Comparison of ENCODE assay signal across 8 cellular contexts in genomic region chr12:124745891-124746570, GRCh38.
A peak's percentile ranks its signal among the peaks of the same experiment; 100 is the strongest.
DNase-seq lines count a peak whose midpoint lies in the region; ATAC-seq, FAIRE-seq and TF ChIP-seq lines count a peak whose summit lies in the region.

No MANE protein-coding gene starts in this region.

- H3K27me3 ChIP-seq in smooth muscle cell (ENCODE audit: low read depth): no peaks in the 10 kb centered on the region

- H3K9me3 ChIP-seq in kidney (ENCODE audit: control insufficient read depth in 1 of 2, low read length in 2 of 2) (no peaks in the 10 kb centered on the region), smooth muscle cell (replicated peaks; ENCODE audit: low read depth) (no peaks in the 10 kb centered on the region)

- H3K4me1 ChIP-seq in kidney (ENCODE audit: control insufficient read depth in 1 of 2, insufficient read depth in 1 of 2, low read depth in 1 of 2, low read length in 2 of 2) (peaks cover 30 to 31% of the 10 kb centered on the region in 2 donors), smooth muscle cell (ENCODE audit: low read depth) (peaks cover 3% of the 10 kb centered on the region)

- 9% methylated on average over 24 of the region's 25 CpGs for WGBS in smooth muscle cell (ENCODE audit: low lambda C conversion rate)

- H3K4me3 ChIP-seq in choroid plexus epithelial cell (ENCODE audit: low read depth, low read length): peak overlapping the region; percentile 13
- H3K4me3 ChIP-seq in kidney (ENCODE audit: low read length in 2 of 2): no peak overlapping the region
- no peak overlapping the region for H3K4me3 ChIP-seq in smooth muscle cell

- DNase-seq in DMS79 (lab: John Stamatoyannopoulos, UW) (peak; percentile 47), LoVo (ENCODE audit: low spot score) (peak; percentile 89), RKO (ENCODE audit: low spot score) (peak; percentile 75), choroid plexus epithelial cell (ENCODE audit: low read depth) (peak; percentile 90), kidney (peak; percentile 98), smooth muscle cell (lab: John Stamatoyannopoulos, UW; ENCODE audit: unreplicated experiment) (peak; percentile 32)

- H3K27ac ChIP-seq in kidney (ENCODE audit: low read depth in 2 of 2, low read length in 2 of 2) (peak overlapping the region; percentile 84 to 95), smooth muscle cell (ENCODE audit: low read depth) (peak overlapping the region; percentile 72)

- peak overlapping the region; percentile 20 for H3K4me2 ChIP-seq in smooth muscle cell

- peaks cover 38% of the 10 kb centered on the region for H3F3A ChIP-seq in smooth muscle cell (ENCODE audit: low read depth)

- peak overlapping the region; percentile 56 for H2AFZ ChIP-seq in smooth muscle cell (ENCODE audit: low read depth)

- no peaks in the 10 kb centered on the region for H3K79me2 ChIP-seq in smooth muscle cell (ENCODE audit: low read depth)

- intact Hi-C loops in kidney (cut with DNase I): no loop called here

- no peaks in the 10 kb centered on the region for H4K20me1 ChIP-seq in smooth muscle cell (ENCODE audit: low read depth)

- FAIRE-seq in kidney (lab: Jason Lieb, UNC): no peak

- TF ChIP-seq CTCF in choroid plexus epithelial cell (conservative IDR thresholded peaks at IDR 0.05; ENCODE audit: low read depth, low read length) (no peak), kidney (IDR thresholded peaks at IDR 0.05; ENCODE audit: borderline replicate concordance, extremely low read depth, insufficient read depth) (no peak), smooth muscle cell (IDR thresholded peaks at IDR 0.05; ENCODE audit: borderline replicate concordance, insufficient read depth, poor library complexity, severe bottlenecking) (no peak)

- H3K36me3 ChIP-seq in kidney (ENCODE audit: control insufficient read depth in 1 of 2, insufficient read depth in 2 of 2, low read length in 2 of 2): no peaks in the 10 kb centered on the region
- H3K36me3 ChIP-seq in smooth muscle cell (ENCODE audit: low read depth): no peaks in the 10 kb centered on the region

- H3K9ac ChIP-seq in kidney (ENCODE audit: low read length in 2 of 2) (peak overlapping the region; percentile 1 to 35), smooth muscle cell (ENCODE audit: low read depth) (peak overlapping the region; percentile 22)

- no peak for ATAC-seq in GM19452 (IDR thresholded peaks at IDR 0.05; ENCODE audit: unreplicated experiment)
- no peak for ATAC-seq in GM18502 (IDR thresholded peaks at IDR 0.05; ENCODE audit: poor library complexity, unreplicated experiment)

Comparison
In these comparisons a context has a peak if more than half of its experiments do, and no peak if none do; other contexts are left out.
1. DNase-seq: peak in every context shown above with its lines; median percentile 98 in kidney; 90 in choroid plexus epithelial cell; 89 in LoVo; 75 in RKO; 47 in DMS79; 32 in smooth muscle cell.